8 cellular contexts compared by ENCODE assay signal in the genomic region with DNA sequence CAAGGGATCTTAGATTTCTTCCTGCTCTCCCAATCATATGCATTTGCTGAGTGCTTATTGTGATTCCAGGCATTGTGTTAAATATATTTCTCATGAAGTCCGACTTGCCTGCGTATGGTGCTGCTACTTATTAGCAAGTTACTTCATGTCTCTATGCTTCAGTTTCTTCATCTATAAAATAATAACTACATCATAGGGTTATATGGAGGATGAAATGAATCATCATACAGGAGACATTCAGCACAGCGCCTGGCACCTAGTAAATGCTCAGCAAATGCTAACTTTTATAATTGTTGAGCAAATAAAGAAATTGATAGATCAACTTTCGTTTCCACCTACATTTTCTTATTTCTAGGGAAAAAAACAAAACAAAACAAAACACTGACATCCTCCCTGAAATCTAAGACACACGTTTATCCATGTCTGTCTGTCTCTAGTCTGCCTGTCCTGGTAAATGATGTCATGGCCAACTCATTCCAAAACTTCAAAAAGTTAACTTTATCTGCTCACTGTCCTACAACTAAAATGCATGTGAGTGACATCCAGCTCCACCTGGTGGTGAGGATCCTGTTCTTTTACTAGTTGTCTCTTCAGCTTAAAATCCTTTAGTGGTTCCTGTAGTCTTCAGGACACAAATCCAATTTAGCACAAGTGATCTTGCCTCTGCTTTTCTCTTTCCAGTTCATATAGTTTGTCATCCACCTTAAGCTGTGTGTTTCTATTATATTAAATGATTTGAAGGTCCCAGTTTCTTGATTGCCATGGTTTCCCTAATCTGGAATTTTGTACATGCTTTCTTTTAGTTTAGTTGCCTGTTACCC. TPM values are rescaled to one million over a fixed set of nuclear protein-coding genes. Genes with fewer than 3 reads are reported as not detected.
DNase-seq lines count a peak whose midpoint lies in the region; ATAC-seq, FAIRE-seq and TF ChIP-seq lines count a peak whose summit lies in the region.

No MANE protein-coding gene starts in this region.

- TF ChIP-seq CTCF in Loucy (conservative IDR thresholded peaks at IDR 0.05; ENCODE audit: low read length) = peak; percentile 63
- TF ChIP-seq CTCF in liver (IDR thresholded peaks at IDR 0.05; ENCODE audit: low read depth, low read length, missing input control) = peak; percentile 39

- H3K79me2 ChIP-seq in Loucy (ENCODE audit: insufficient read depth, low read length) = no peaks in the 10 kb centered on the region

- no peak overlapping the region for H3K4me3 Mint-ChIP-seq in activated naive CD4-positive, alpha-beta T cell treated with anti-CD3 and anti-CD28 coated beads, Interleukin-2, amount 50 U/mL, for 24 hours

- H3K4me3 ChIP-seq in Loucy (ENCODE audit: low read length, poor library complexity, severe bottlenecking) (no peak overlapping the region), liver (ENCODE audit: low read depth in 1 of 3, low read length in 3 of 3) (no peak overlapping the region)
- H3K4me3 ChIP-seq in effector memory CD4-positive, alpha-beta T cell (ENCODE audit: insufficient read depth, low read depth, low read length, poor library complexity, severe bottlenecking) = no peak overlapping the region

- no peak for TF ChIP-seq POLR2A in GM12891 (IDR thresholded peaks at IDR 0.05; ENCODE audit: low read depth, low read length)

- H3K9me3 ChIP-seq in Loucy (ENCODE audit: insufficient read depth, low read depth, low read length) (no peaks in the 10 kb centered on the region), liver (ENCODE audit: control insufficient read depth in 4 of 4, low read length in 3 of 4) (no peaks in the 10 kb centered on the region)
- H3K9me3 ChIP-seq in effector memory CD4-positive, alpha-beta T cell (ENCODE audit: control insufficient read depth, low read length) = no peaks in the 10 kb centered on the region

- H3K27me3 Mint-ChIP-seq in activated naive CD4-positive, alpha-beta T cell treated with anti-CD3 and anti-CD28 coated beads, Interleukin-2, amount 50 U/mL, for 24 hours = no peaks in the 10 kb centered on the region

- H3K4me2 ChIP-seq in Loucy (ENCODE audit: low read depth, low read length, poor library complexity, severe bottlenecking) = no peak overlapping the region

- peak overlapping the region; percentile 1 for H3K27ac Mint-ChIP-seq in activated naive CD4-positive, alpha-beta T cell treated with anti-CD3 and anti-CD28 coated beads, Interleukin-2, amount 50 U/mL, for 24 hours

- H3K4me1 Mint-ChIP-seq in activated naive CD4-positive, alpha-beta T cell treated with anti-CD3 and anti-CD28 coated beads, Interleukin-2, amount 50 U/mL, for 24 hours = peaks cover 55% of the 10 kb centered on the region

- 90% methylated on average over 5 of the region's 5 CpGs for WGBS in liver

- H2AFZ ChIP-seq in Loucy (ENCODE audit: low read length) = no peak overlapping the region

- peak; percentile 52 to 71 for TF ChIP-seq RAD21 in liver (IDR thresholded peaks at IDR 0.05)

- H3F3A ChIP-seq in Loucy (ENCODE audit: low read depth) = no peaks in the 10 kb centered on the region

- peak; percentile 66 for ATAC-seq in GM21390 (IDR thresholded peaks at IDR 0.05; ENCODE audit: unreplicated experiment)

- H3K27me3 ChIP-seq in Loucy (ENCODE audit: insufficient read depth, low read length, poor library complexity, severe bottlenecking) (no peaks in the 10 kb centered on the region), liver (ENCODE audit: control insufficient read depth in 4 of 4, insufficient read depth in 4 of 4, low read length in 3 of 4) (no peaks in the 10 kb centered on the region)
- H3K27me3 ChIP-seq in effector memory CD4-positive, alpha-beta T cell (replicated peaks; ENCODE audit: control insufficient read depth, insufficient read depth, low read length, poor library complexity, severe bottlenecking) = no peaks in the 10 kb centered on the region

- H3K9ac ChIP-seq in Loucy (ENCODE audit: low read depth, low read length, poor library complexity, severe bottlenecking) (no peak overlapping the region), liver (ENCODE audit: low read depth in 1 of 2, low read length in 2 of 2) (no peak overlapping the region)

- H3K36me3 Mint-ChIP-seq in activated naive CD4-positive, alpha-beta T cell treated with anti-CD3 and anti-CD28 coated beads, Interleukin-2, amount 50 U/mL, for 24 hours = peaks cover 18% of the 10 kb centered on the region

- H3K4me1 ChIP-seq in Loucy (ENCODE audit: insufficient read depth, low read length, poor library complexity, severe bottlenecking) (no peaks in the 10 kb centered on the region), liver (ENCODE audit: control insufficient read depth in 4 of 4, insufficient read depth in 4 of 4, low read length in 3 of 4) (no peaks in the 10 kb centered on the region)
- peaks cover 20% of the 10 kb centered on the region for H3K4me1 ChIP-seq in effector memory CD4-positive, alpha-beta T cell (ENCODE audit: control insufficient read depth, insufficient read depth, low read length, poor library complexity, severe bottlenecking)

- peak; percentile 70 for DNase-seq in ELR (ENCODE audit: low read depth)
- DNase-seq in GM12891 (ENCODE audit: insufficient read length, low spot score) = no peak
- DNase-seq in effector memory CD4-positive, alpha-beta T cell = no peak
- DNase-seq in NCI-H187 (lab: John Stamatoyannopoulos, UW) = no peak

- H3K9me2 ChIP-seq in Loucy (replicated peaks; ENCODE audit: low read depth, low read length) = no peaks in the 10 kb centered on the region

- H3K9me3 Mint-ChIP-seq in activated naive CD4-positive, alpha-beta T cell treated with anti-CD3 and anti-CD28 coated beads, Interleukin-2, amount 50 U/mL, for 24 hours = no peaks in the 10 kb centered on the region

- FAIRE-seq in GM12891 (lab: Jason Lieb, UNC) = no peak

- H3K36me3 ChIP-seq in Loucy (ENCODE audit: insufficient read depth, low read length) (peaks cover 37% of the 10 kb centered on the region; the same call in 1 of the 2 replicates), liver (ENCODE audit: control insufficient read depth in 4 of 4, insufficient read depth in 3 of 4, low read depth in 1 of 4, low read length in 3 of 4) (peaks cover 7 to 37% (median 24%) of the 10 kb centered on the region in 4 donors)
- H3K36me3 ChIP-seq in effector memory CD4-positive, alpha-beta T cell (ENCODE audit: control insufficient read depth, insufficient read depth, low read length) = peaks cover 27% of the 10 kb centered on the region

- H3K27ac ChIP-seq in liver (ENCODE audit: low read depth in 1 of 2, low read length in 2 of 2) = no peak overlapping the region
- H3K27ac ChIP-seq in effector memory CD4-positive, alpha-beta T cell (ENCODE audit: insufficient read depth, low read length, poor library complexity, severe bottlenecking) = no peak overlapping the region

- no peaks in the 10 kb centered on the region for H4K20me1 ChIP-seq in Loucy (ENCODE audit: insufficient read depth, low read length, poor library complexity, severe bottlenecking)

TF ChIP-seq in liver, 16 proteins besides CTCF, POLR2A, EP300 and RAD21 (continues in another document):
- TF ChIP-seq TAF1 (conservative IDR thresholded peaks at IDR 0.05) (no peak), EGR1 (IDR thresholded peaks at IDR 0.05; ENCODE audit: low read depth in 2 of 2) (no peak), FOXA1 (IDR thresholded peaks at IDR 0.05) (no peak), ATF3 (IDR thresholded peaks at IDR 0.05) (no peak)
- TF ChIP-seq, protein P1, sequence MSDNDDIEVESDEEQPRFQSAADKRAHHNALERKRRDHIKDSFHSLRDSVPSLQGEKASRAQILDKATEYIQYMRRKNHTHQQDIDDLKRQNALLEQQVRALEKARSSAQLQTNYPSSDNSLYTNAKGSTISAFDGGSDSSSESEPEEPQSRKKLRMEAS (IDR thresholded peaks at IDR 0.05) = no peak

TF ChIP-seq in GM12891, 5 proteins besides CTCF, POLR2A, EP300 and RAD21:
- TF ChIP-seq POU2F2 (IDR thresholded peaks at IDR 0.05; ENCODE audit: low read depth, low read length) (no peak), SPI1 (IDR thresholded peaks at IDR 0.05; ENCODE audit: low read depth, low read length) (no peak)

RNA-seq across cellular contexts. Expression of gene PPP3R2, which starts 27.7 kb away (rescaled TPM):
- under 1 TPM in 1 of 2 donors, not detected in 1; 0.08 TPM for total RNA-seq in liver
- polyA plus RNA-seq in liver = not detected
- polyA plus RNA-seq in GM12891 (2012; ENCODE audit: low read depth, missing spikeins) = not detected

RNA-seq across cellular contexts. Expression of gene RNF20, which starts 33.5 kb away (rescaled TPM):
- total RNA-seq in liver = 10 to 100 TPM; 12.7 to 13.9 TPM
- 1 to 10 TPM; 8.3 to 9.1 TPM for polyA plus RNA-seq in liver
- polyA plus RNA-seq in GM12891 (2012; ENCODE audit: low read depth, missing spikeins) = 17.9 TPM
